34 cellular contexts compared by ENCODE assay signal in the genomic region with DNA sequence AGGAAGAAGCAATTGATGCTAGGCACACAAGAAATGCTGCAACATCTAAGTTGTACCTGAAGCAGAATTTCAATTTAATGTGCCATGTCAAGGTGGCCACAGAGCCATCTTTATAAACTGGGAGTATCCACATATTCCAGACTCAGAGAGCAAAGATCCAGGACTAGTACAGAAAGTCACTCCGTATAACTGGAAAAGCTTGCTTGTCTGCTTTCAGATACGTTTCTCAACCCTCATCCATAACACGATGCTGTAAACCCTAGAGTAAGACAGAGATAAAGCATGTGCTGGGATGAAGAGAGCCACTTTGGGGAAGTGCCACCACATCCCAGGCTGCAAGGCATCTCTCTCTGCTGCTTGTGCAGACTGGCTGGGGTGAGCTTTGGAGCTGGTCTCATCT.
"Had no signal": no experiment of that assay in that cellular context is flagged by ENCODE, and none has a peak within 500 bp of the region (broad histone marks: within the 10 kb centered on the region; RNA-seq: fewer than 3 reads in every experiment).

No MANE protein-coding gene starts in this region.

- H3K4me3 ChIP-seq: SJSA1 had no signal

- H3K4me1 Mint-ChIP-seq: activated CD4-positive, alpha-beta memory T cell treated with anti-CD3 and anti-CD28 coated beads, Interleukin-2, amount 10 ng/mL, durations not matched to agents 7 days and 5 days; activated CD8-positive, alpha-beta memory T cell treated with anti-CD3 and anti-CD28 coated beads, Interleukin-2, amount 10 ng/mL, durations not matched to agents 7 days and 5 days; activated naive CD8-positive, alpha-beta T cell treated with anti-CD3 and anti-CD28 coated beads for 36 hours; activated T-helper 17 cell treated with anti-CD3 and anti-CD28 coated beads, Interleukin-2, amount 50 U/mL, for 72 hours had no signal

- H3K9me3 Mint-ChIP-seq: activated CD4-positive, alpha-beta memory T cell treated with anti-CD3 and anti-CD28 coated beads, Interleukin-2, amount 10 ng/mL, durations not matched to agents 7 days and 5 days; activated naive CD8-positive, alpha-beta T cell treated with anti-CD3 and anti-CD28 coated beads for 36 hours; activated T-cell treated with anti-CD3 and anti-CD28 coated beads, Interleukin-2, amount 50 U/mL, for 72 hours; activated T-helper 17 cell treated with anti-CD3 and anti-CD28 coated beads, Interleukin-2, amount 50 U/mL, for 72 hours; T-helper 1 cell treated with Interleukin-12 subunit alpha and Interleukin-12 subunit beta and Interleukin-4 antibody, amounts not matched to agents 30 μg/mL and 1 μg/mL, for 36 hours had no signal

- DNase-seq: activated CD4-positive, alpha-beta memory T cell treated with anti-CD3 and anti-CD28 coated beads, Interleukin-2, amount 10 ng/mL, durations not matched to agents 7 days and 5 days; activated CD4-positive, alpha-beta T cell treated with anti-CD3 and anti-CD28 coated beads for 1 hour; activated CD4-positive, alpha-beta T cell treated with anti-CD3 and anti-CD28 coated beads for 48 hours; activated CD4-positive, CD25-positive, alpha-beta regulatory T cell; activated CD8-positive, alpha-beta memory T cell treated with anti-CD3 and anti-CD28 coated beads for 24 hours; activated CD8-positive, alpha-beta memory T cell treated with anti-CD3 and anti-CD28 coated beads, Interleukin-2, amount 10 ng/mL, durations not matched to agents 7 days and 5 days; activated CD8-positive, alpha-beta memory T cell treated with anti-CD3 and anti-CD28 coated beads, Interleukin-2, amount 50 U/mL, for 48 hours; activated effector memory CD4-positive, alpha-beta T cell treated with anti-CD3 and anti-CD28 coated beads, Interleukin-2, amount 50 U/mL, for 16 hours; activated naive CD4-positive, alpha-beta T cell; activated naive CD4-positive, alpha-beta T cell treated with anti-CD3 and anti-CD28 coated beads, Interleukin-2, amount 50 U/mL, for 16 hours; activated naive CD8-positive, alpha-beta T cell treated with anti-CD3 and anti-CD28 coated beads for 36 hours; activated T-cell treated with anti-CD3 and anti-CD28 coated beads, Interleukin-2, amount 50 U/mL, for 72 hours; amniotic stem cell; aorta; brain microvascular endothelial cell; central memory CD4-positive, alpha-beta T cell; NCI-H1105; NCI-H1436; NCI-H1694; NCI-H1930; NCI-H2081 treated with DMSO at 0.1 percent for 48 hours; NCI-H226; NCI-H446 treated with DMSO at 0.1 percent for 48 hours; NCI-H524; NCI-H748 treated with DMSO at 0.1 percent for 48 hours; OCI-M1; SHP77 treated with DMSO at 0.1 percent for 48 hours; SK-N-SH; WERI-Rb-1 had no signal

- H3K4me1 ChIP-seq: SJSA1 had no signal

- H3K36me3 Mint-ChIP-seq: activated CD8-positive, alpha-beta memory T cell treated with anti-CD3 and anti-CD28 coated beads, Interleukin-2, amount 10 ng/mL, durations not matched to agents 7 days and 5 days; activated naive CD8-positive, alpha-beta T cell treated with anti-CD3 and anti-CD28 coated beads for 36 hours had no signal

- H3K4me3 Mint-ChIP-seq: activated CD4-positive, alpha-beta memory T cell treated with anti-CD3 and anti-CD28 coated beads, Interleukin-2, amount 10 ng/mL, durations not matched to agents 7 days and 5 days; activated CD8-positive, alpha-beta memory T cell treated with anti-CD3 and anti-CD28 coated beads, Interleukin-2, amount 10 ng/mL, durations not matched to agents 7 days and 5 days; activated naive CD8-positive, alpha-beta T cell treated with anti-CD3 and anti-CD28 coated beads for 36 hours; activated T-cell treated with anti-CD3 and anti-CD28 coated beads, Interleukin-2, amount 50 U/mL, for 72 hours; activated T-helper 17 cell treated with anti-CD3 and anti-CD28 coated beads, Interleukin-2, amount 50 U/mL, for 72 hours; T-helper 1 cell treated with Interleukin-12 subunit alpha and Interleukin-12 subunit beta and Interleukin-4 antibody, amounts not matched to agents 30 μg/mL and 1 μg/mL, for 36 hours; T-helper 2 cell treated with Interferon-gamma antibody and Interleukin-4, amounts not matched to agents 5 μg/mL and 100 μg/mL, for 36 hours had no signal

- H3K36me3 ChIP-seq: brain microvascular endothelial cell, SJSA1, WERI-Rb-1 had no signal

- H3K27ac ChIP-seq: brain microvascular endothelial cell, KMS-11, SJSA1, WERI-Rb-1 had no signal

- H3K27me3 Mint-ChIP-seq: activated CD4-positive, alpha-beta memory T cell treated with anti-CD3 and anti-CD28 coated beads, Interleukin-2, amount 10 ng/mL, durations not matched to agents 7 days and 5 days; activated CD8-positive, alpha-beta memory T cell treated with anti-CD3 and anti-CD28 coated beads, Interleukin-2, amount 10 ng/mL, durations not matched to agents 7 days and 5 days; activated naive CD8-positive, alpha-beta T cell treated with anti-CD3 and anti-CD28 coated beads for 36 hours had no signal

- H3K27me3 ChIP-seq: brain microvascular endothelial cell, SJSA1 had no signal

- H3K27ac Mint-ChIP-seq: activated CD4-positive, alpha-beta memory T cell treated with anti-CD3 and anti-CD28 coated beads, Interleukin-2, amount 10 ng/mL, durations not matched to agents 7 days and 5 days; activated CD8-positive, alpha-beta memory T cell treated with anti-CD3 and anti-CD28 coated beads, Interleukin-2, amount 10 ng/mL, durations not matched to agents 7 days and 5 days; activated naive CD8-positive, alpha-beta T cell treated with anti-CD3 and anti-CD28 coated beads for 36 hours; activated T-cell treated with anti-CD3 and anti-CD28 coated beads, Interleukin-2, amount 50 U/mL, for 72 hours; activated T-helper 17 cell treated with anti-CD3 and anti-CD28 coated beads, Interleukin-2, amount 50 U/mL, for 72 hours; T-helper 1 cell treated with Interleukin-12 subunit alpha and Interleukin-12 subunit beta and Interleukin-4 antibody, amounts not matched to agents 30 μg/mL and 1 μg/mL, for 36 hours; T-helper 2 cell treated with Interferon-gamma antibody and Interleukin-4, amounts not matched to agents 5 μg/mL and 100 μg/mL, for 36 hours had no signal

- H3K4me2 ChIP-seq: KMS-11, SK-N-SH had no signal

- H3K9ac ChIP-seq: KMS-11, SK-N-SH had no signal

- ATAC-seq: activated CD8-positive, alpha-beta memory T cell treated with anti-CD3 and anti-CD28 coated beads, Interleukin-2, amount 10 ng/mL, durations not matched to agents 7 days and 5 days; activated T-cell treated with anti-CD3 and anti-CD28 coated beads, Interleukin-2, amount 50 U/mL, for 72 hours; activated T-helper 17 cell treated with anti-CD3 and anti-CD28 coated beads, Interleukin-2, amount 50 U/mL, for 72 hours had no signal

- H3K9me3 ChIP-seq: SJSA1, SK-N-SH had no signal
